Comparison of ENCODE assay signal across 8 cellular contexts in the genomic region with DNA sequence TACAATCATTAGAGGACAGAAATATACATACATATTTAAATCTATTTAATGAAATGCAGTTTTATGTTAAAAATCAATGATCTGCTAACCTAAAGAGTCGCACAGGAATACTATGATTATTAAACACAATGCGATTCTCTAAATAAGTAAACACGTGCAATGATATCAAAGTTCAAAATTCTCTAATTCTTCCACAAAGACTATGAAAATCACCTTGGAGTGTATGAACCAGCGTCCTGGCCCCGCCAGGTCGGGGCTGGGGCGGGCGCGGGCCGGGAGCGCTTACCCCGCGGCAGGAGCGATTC. TPM values are rescaled to one million over a fixed set of nuclear protein-coding genes. Genes with fewer than 3 reads are reported as not detected.
DNase-seq lines count a peak whose midpoint lies in the region; ATAC-seq and TF ChIP-seq lines count a peak whose summit lies in the region.

No MANE protein-coding gene starts in this region.

- H3K9ac ChIP-seq in fibroblast of lung (ENCODE audit: insufficient read depth, low read length) = peak overlapping the region; percentile 75

- no peak for ATAC-seq in HG02571 (IDR thresholded peaks at IDR 0.05; ENCODE audit: unreplicated experiment)
- no peak for ATAC-seq in HG02642 (IDR thresholded peaks at IDR 0.05; ENCODE audit: poor library complexity, unreplicated experiment)

- DNase-seq in SJCRH30 (no peak), fibroblast of lung (ENCODE audit: low read depth in 2 of 2) (no peak), progenitor cell of endocrine pancreas (ENCODE audit: low spot score, unreplicated experiment) (no peak), iPS-NIHi7 (ENCODE audit: extremely low spot score) (no peak)
- DNase-seq in stimulated activated CD8-positive, alpha-beta memory T cell treated with anti-CD3 and anti-CD28 coated beads, Interleukin-4, amount 100 ng/mL, for 48 hours = no peak

- H3K4me3 ChIP-seq in DOHH2 (ENCODE audit: low read length) (peak overlapping the region; percentile 90), SJCRH30 (peak overlapping the region; percentile 70), fibroblast of lung (replicated peaks in 1 of 4; ENCODE audit: control extremely low read depth in 1 of 4, insufficient read depth in 1 of 4, low read depth in 3 of 4, low read length in 4 of 4) (peak overlapping the region; percentile 83 to 90 (median 87))

- peaks cover 25% of the 10 kb centered on the region for H3F3A ChIP-seq in DOHH2 (ENCODE audit: control insufficient read depth, insufficient read depth)

- H3K36me3 ChIP-seq in DOHH2 (ENCODE audit: control insufficient read depth, low read length) = peaks cover 70% of the 10 kb centered on the region
- peaks cover 8% of the 10 kb centered on the region for H3K36me3 ChIP-seq in SJCRH30
- H3K36me3 ChIP-seq in fibroblast of lung (ENCODE audit: control insufficient read depth, insufficient read depth, low read length) = no peaks in the 10 kb centered on the region

- H3K79me2 ChIP-seq in DOHH2 (ENCODE audit: control insufficient read depth, low read length) = peaks cover 91% of the 10 kb centered on the region
- peaks cover 83% of the 10 kb centered on the region for H3K79me2 ChIP-seq in fibroblast of lung (ENCODE audit: control insufficient read depth, insufficient read depth, low read length)

- H3K4me1 ChIP-seq in DOHH2 (ENCODE audit: control insufficient read depth, low read length) (peaks cover 54% of the 10 kb centered on the region), SJCRH30 (no peaks in the 10 kb centered on the region; the same call in 1 of the 2 replicates), fibroblast of lung (ENCODE audit: control insufficient read depth, extremely low read depth, insufficient read depth, low read length) (peaks cover 15% of the 10 kb centered on the region)

- no peaks in the 10 kb centered on the region for H3K27me3 ChIP-seq in DOHH2 (ENCODE audit: control insufficient read depth, low read length)
- no peaks in the 10 kb centered on the region for H3K27me3 ChIP-seq in SJCRH30
- H3K27me3 ChIP-seq in fibroblast of lung (ENCODE audit: control insufficient read depth, insufficient read depth, low read length) = no peaks in the 10 kb centered on the region

- no peaks in the 10 kb centered on the region for H3K9me3 Mint-ChIP-seq in progenitor cell of endocrine pancreas (ENCODE audit: low read depth)

- peak overlapping the region; percentile 100 for H3K27ac Mint-ChIP-seq in progenitor cell of endocrine pancreas

- peak overlapping the region; percentile 67 for H3K4me2 ChIP-seq in DOHH2 (ENCODE audit: low read length)
- H3K4me2 ChIP-seq in fibroblast of lung (ENCODE audit: extremely low read depth, insufficient read depth, low read length) = peak overlapping the region; percentile 77

- peak overlapping the region; percentile 38 for H2AFZ ChIP-seq in fibroblast of lung (ENCODE audit: low read length)

- H3K4me3 Mint-ChIP-seq in progenitor cell of endocrine pancreas (ENCODE audit: low read depth) = peak overlapping the region; percentile 94

- TF ChIP-seq CTCF in DOHH2 (IDR thresholded peaks at IDR 0.05; ENCODE audit: low read depth, low read length, poor library complexity, severe bottlenecking) (no peak), fibroblast of lung (conservative IDR thresholded peaks at IDR 0.05 in 1 of 2, IDR thresholded peaks at IDR 0.05 in 1 of 2; ENCODE audit: low read depth in 1 of 2, low read length in 2 of 2) (no peak), progenitor cell of endocrine pancreas (IDR thresholded peaks at IDR 0.05; ENCODE audit: unreplicated experiment) (no peak)

- H3K9me2 ChIP-seq in DOHH2 (replicated peaks; ENCODE audit: control insufficient read depth, low read length) = no peaks in the 10 kb centered on the region

- H3K36me3 Mint-ChIP-seq in progenitor cell of endocrine pancreas (ENCODE audit: insufficient read depth) = peaks cover 4% of the 10 kb centered on the region

- H3K27ac ChIP-seq in DOHH2 (ENCODE audit: low read depth, low read length) = peak overlapping the region; percentile 93
- peak overlapping the region; percentile 88 for H3K27ac ChIP-seq in SJCRH30
- H3K27ac ChIP-seq in fibroblast of lung (ENCODE audit: insufficient read depth, low read length) = peak overlapping the region; percentile 84

- H3K27me3 Mint-ChIP-seq in progenitor cell of endocrine pancreas = no peaks in the 10 kb centered on the region

- H3K4me1 Mint-ChIP-seq in progenitor cell of endocrine pancreas (ENCODE audit: low read depth) = peaks cover 25% of the 10 kb centered on the region

- H3K9me3 ChIP-seq in DOHH2 (ENCODE audit: control insufficient read depth, insufficient read depth, low read length) (no peaks in the 10 kb centered on the region), SJCRH30 (replicated peaks) (no peaks in the 10 kb centered on the region), fibroblast of lung (ENCODE audit: control insufficient read depth, insufficient read depth, low read depth, low read length) (no peaks in the 10 kb centered on the region)

- H4K20me1 ChIP-seq in DOHH2 (ENCODE audit: control insufficient read depth, insufficient read depth, low read depth, low read length) = no peaks in the 10 kb centered on the region
- H4K20me1 ChIP-seq in fibroblast of lung (ENCODE audit: control insufficient read depth, extremely low read depth, insufficient read depth, low read length) = no peaks in the 10 kb centered on the region

RNA-seq across cellular contexts. Expression of a gene that starts 0.6 kb away (rescaled TPM):
- total RNA-seq in SJCRH30 (2014; rRNA removed; shearing (Covaris generic)) = 70.3 TPM in 2 replicates
- total RNA-seq in fibroblast of lung (20.5 and 22.6 TPM in 2 replicates), progenitor cell of endocrine pancreas (29.0 and 31.4 TPM in 2 replicates)
- polyA plus RNA-seq in fibroblast of lung = 31.6 and 35.1 TPM in 2 replicates
- 37.2 and 40.7 TPM in 2 replicates for polyA plus RNA-seq in fibroblast of lung (2012)
- polyA minus RNA-seq in fibroblast of lung (ENCODE audit: low replicate concordance) = 0.12 and 1.2 TPM in 2 replicates

RNA-seq across cellular contexts. Expression of a gene that starts 21.8 kb away (rescaled TPM):
- total RNA-seq in SJCRH30 (2014; rRNA removed; shearing (Covaris generic)) = 0.81 and 1.0 TPM in 2 replicates
- total RNA-seq in fibroblast of lung (14.6 and 15.7 TPM in 2 replicates), progenitor cell of endocrine pancreas (0.38 TPM in 1 of 2 replicates, not detected in the other)
- polyA plus RNA-seq in fibroblast of lung = 24.0 and 48.8 TPM in 2 replicates
- 19.5 and 38.6 TPM in 2 replicates for polyA plus RNA-seq in fibroblast of lung (2012)
- polyA minus RNA-seq in fibroblast of lung (ENCODE audit: low replicate concordance) = 4.0 and 10.6 TPM in 2 replicates

RNA-seq across cellular contexts. Expression of a gene that starts 25.9 kb away (rescaled TPM):
- total RNA-seq in SJCRH30 (2014; rRNA removed; shearing (Covaris generic)) = 59.1 and 69.7 TPM in 2 replicates
- total RNA-seq in fibroblast of lung (120 and 131 TPM in 2 replicates), progenitor cell of endocrine pancreas (66.9 and 72.1 TPM in 2 replicates)
- polyA plus RNA-seq in fibroblast of lung = 52.9 and 53.0 TPM in 2 replicates
- 30.8 and 35.4 TPM in 2 replicates for polyA plus RNA-seq in fibroblast of lung (2012)
- polyA minus RNA-seq in fibroblast of lung (ENCODE audit: low replicate concordance) = 26.5 and 29.9 TPM in 2 replicates
